ENCODE assay signal across 1 cellular context in the genomic region with DNA sequence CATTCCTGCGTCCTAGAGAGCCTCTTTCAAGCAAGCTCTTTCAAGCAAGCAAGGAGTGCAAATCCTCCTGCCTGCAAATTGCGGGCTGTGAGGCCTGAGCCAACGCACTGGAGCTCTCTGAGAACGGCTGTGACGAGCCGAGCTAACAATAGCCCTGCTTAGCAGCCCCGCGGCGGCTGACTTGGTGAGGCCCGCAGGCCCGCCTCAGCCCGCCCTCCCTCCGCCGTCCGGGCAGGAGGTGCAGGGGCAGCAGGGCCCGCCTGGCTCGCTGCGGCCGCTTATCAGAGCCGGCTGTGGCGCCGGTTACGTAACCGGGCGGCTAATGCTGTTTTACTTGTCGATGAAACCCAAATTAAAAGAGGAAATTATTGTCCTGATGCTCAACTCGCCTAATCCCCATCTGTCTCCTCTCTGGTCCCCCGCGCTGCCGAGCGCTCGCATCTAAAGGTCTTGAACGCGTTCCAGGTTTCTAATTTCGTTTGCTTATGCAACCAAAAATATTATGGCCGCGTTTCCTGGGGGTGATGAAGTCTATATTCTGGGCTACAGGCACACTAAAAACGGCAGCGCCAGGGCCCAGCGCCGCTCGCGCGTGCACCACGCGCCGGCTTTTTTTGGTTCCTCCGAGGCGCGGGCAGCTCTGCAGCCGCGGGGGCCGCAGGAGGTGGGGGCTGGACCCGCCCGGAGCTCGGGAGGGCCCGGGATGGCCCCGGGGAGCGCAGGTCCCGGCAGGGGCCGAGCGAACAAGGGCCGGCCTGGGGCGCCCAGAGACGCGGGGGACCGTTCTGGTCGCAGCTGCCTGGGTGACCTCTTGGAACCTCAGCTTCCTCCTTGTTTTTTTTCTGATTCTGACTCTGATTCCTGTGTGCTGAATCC.
A peak's percentile ranks its signal among the peaks of the same experiment; 100 is the strongest.
TF ChIP-seq lines count a peak whose summit lies in the region.

No MANE protein-coding gene starts in this region.

TF ChIP-seq in HepG2, 621 proteins besides CTCF, POLR2A, EP300 and RAD21 (continued from another document and continues in another):
- TF ChIP-seq, protein P1, sequence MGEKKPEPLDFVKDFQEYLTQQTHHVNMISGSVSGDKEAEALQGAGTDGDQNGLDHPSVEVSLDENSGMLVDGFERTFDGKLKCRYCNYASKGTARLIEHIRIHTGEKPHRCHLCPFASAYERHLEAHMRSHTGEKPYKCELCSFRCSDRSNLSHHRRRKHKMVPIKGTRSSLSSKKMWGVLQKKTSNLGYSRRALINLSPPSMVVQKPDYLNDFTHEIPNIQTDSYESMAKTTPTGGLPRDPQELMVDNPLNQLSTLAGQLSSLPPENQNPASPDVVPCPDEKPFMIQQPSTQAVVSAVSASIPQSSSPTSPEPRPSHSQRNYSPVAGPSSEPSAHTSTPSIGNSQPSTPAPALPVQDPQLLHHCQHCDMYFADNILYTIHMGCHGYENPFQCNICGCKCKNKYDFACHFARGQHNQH (CRISPR knock-in tag; IDR thresholded peaks at IDR 0.05): peak; percentile 79
- TF ChIP-seq NPAS2 (CRISPR knock-in tag; IDR thresholded peaks at IDR 0.05; ENCODE audit: borderline replicate concordance) (no peak), ZNF331 (CRISPR knock-in tag; IDR thresholded peaks at IDR 0.05) (no peak; the same call in none of the 2 replicates), ZBTB7B (CRISPR knock-in tag; IDR thresholded peaks at IDR 0.05) (peak; percentile 83), SP1 (IDR thresholded peaks at IDR 0.05) (no peak), SP1 (CRISPR knock-in tag; IDR thresholded peaks at IDR 0.05) (0 out of 2 replicates have a peak, but pooled peaks have one; percentile 30), IKZF4 (CRISPR knock-in tag; IDR thresholded peaks at IDR 0.05; ENCODE audit: borderline replicate concordance, low read depth, not compliant biosample characterization) (peak; percentile 70), ZNF510 (CRISPR knock-in tag; IDR thresholded peaks at IDR 0.05; ENCODE audit: low read depth) (no peak), SRSF1 (optimal IDR thresholded peaks at IDR 0.05; ENCODE audit: low read depth, low read length) (peak; percentile 83), ZNF496 (CRISPR knock-in tag; IDR thresholded peaks at IDR 0.05; ENCODE audit: insufficient replicate concordance) (no peak), NAIF1 (CRISPR knock-in tag; IDR thresholded peaks at IDR 0.05; ENCODE audit: borderline replicate concordance) (peak; percentile 91; the same call in 1 of the 2 replicates), ZC3H13 (CRISPR knock-in tag; IDR thresholded peaks at IDR 0.05) (no peak), DNMT1 (CRISPR knock-in tag; IDR thresholded peaks at IDR 0.05) (no peak; the same call in 1 of the 2 replicates), BRD4 (CRISPR knock-in tag; IDR thresholded peaks at IDR 0.05) (peak; percentile 67; the same call in 1 of the 2 replicates), TMF1 (CRISPR knock-in tag; IDR thresholded peaks at IDR 0.05; ENCODE audit: low read depth) (no peak), NR2C2 (CRISPR knock-in tag; IDR thresholded peaks at IDR 0.05; ENCODE audit: borderline replicate concordance) (peak; percentile 48; the same call in 1 of the 2 replicates), ZNF143 (CRISPR knock-in tag; IDR thresholded peaks at IDR 0.05) (no peak), XBP1 (CRISPR knock-in tag; IDR thresholded peaks at IDR 0.05) (no peak; the same call in 1 of the 2 replicates), ZBTB38 (CRISPR knock-in tag; IDR thresholded peaks at IDR 0.05) (peak; percentile 57; the same call in 1 of the 2 replicates), TBX3 (IDR thresholded peaks at IDR 0.05; ENCODE audit: borderline replicate concordance) (no peak), SCMH1 (CRISPR knock-in tag; IDR thresholded peaks at IDR 0.05; ENCODE audit: borderline replicate concordance) (no peak)
- TF ChIP-seq, protein P2, sequence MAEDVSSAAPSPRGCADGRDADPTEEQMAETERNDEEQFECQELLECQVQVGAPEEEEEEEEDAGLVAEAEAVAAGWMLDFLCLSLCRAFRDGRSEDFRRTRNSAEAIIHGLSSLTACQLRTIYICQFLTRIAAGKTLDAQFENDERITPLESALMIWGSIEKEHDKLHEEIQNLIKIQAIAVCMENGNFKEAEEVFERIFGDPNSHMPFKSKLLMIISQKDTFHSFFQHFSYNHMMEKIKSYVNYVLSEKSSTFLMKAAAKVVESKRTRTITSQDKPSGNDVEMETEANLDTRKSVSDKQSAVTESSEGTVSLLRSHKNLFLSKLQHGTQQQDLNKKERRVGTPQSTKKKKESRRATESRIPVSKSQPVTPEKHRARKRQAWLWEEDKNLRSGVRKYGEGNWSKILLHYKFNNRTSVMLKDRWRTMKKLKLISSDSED (CRISPR knock-in tag; IDR thresholded peaks at IDR 0.05): no peak
- TF ChIP-seq, protein P3, sequence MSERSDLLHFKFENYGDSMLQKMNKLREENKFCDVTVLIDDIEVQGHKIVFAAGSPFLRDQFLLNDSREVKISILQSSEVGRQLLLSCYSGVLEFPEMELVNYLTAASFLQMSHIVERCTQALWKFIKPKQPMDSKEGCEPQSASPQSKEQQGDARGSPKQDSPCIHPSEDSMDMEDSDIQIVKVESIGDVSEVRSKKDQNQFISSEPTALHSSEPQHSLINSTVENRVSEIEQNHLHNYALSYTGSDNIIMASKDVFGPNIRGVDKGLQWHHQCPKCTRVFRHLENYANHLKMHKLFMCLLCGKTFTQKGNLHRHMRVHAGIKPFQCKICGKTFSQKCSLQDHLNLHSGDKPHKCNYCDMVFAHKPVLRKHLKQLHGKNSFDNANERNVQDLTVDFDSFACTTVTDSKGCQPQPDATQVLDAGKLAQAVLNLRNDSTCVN (CRISPR knock-in tag; IDR thresholded peaks at IDR 0.05; ENCODE audit: borderline replicate concordance): no peak
- TF ChIP-seq, protein P4, sequence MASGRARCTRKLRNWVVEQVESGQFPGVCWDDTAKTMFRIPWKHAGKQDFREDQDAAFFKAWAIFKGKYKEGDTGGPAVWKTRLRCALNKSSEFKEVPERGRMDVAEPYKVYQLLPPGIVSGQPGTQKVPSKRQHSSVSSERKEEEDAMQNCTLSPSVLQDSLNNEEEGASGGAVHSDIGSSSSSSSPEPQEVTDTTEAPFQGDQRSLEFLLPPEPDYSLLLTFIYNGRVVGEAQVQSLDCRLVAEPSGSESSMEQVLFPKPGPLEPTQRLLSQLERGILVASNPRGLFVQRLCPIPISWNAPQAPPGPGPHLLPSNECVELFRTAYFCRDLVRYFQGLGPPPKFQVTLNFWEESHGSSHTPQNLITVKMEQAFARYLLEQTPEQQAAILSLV (CRISPR knock-in tag; IDR thresholded peaks at IDR 0.05; ENCODE audit: borderline replicate concordance): peak; percentile 47; the same call in 1 of the 2 replicates
- TF ChIP-seq, protein P5, sequence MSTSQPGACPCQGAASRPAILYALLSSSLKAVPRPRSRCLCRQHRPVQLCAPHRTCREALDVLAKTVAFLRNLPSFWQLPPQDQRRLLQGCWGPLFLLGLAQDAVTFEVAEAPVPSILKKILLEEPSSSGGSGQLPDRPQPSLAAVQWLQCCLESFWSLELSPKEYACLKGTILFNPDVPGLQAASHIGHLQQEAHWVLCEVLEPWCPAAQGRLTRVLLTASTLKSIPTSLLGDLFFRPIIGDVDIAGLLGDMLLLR (CRISPR knock-in tag; IDR thresholded peaks at IDR 0.05): 0 out of 2 replicates have a peak, but pooled peaks have one; percentile 40
- TF ChIP-seq, protein P6, sequence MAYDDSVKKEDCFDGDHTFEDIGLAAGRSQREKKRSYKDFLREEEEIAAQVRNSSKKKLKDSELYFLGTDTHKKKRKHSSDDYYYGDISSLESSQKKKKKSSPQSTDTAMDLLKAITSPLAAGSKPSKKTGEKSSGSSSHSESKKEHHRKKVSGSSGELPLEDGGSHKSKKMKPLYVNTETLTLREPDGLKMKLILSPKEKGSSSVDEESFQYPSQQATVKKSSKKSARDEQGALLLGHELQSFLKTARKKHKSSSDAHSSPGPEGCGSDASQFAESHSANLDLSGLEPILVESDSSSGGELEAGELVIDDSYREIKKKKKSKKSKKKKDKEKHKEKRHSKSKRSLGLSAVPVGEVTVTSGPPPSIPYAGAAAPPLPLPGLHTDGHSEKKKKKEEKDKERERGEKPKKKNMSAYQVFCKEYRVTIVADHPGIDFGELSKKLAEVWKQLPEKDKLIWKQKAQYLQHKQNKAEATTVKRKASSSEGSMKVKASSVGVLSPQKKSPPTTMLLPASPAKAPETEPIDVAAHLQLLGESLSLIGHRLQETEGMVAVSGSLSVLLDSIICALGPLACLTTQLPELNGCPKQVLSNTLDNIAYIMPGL (CRISPR knock-in tag; IDR thresholded peaks at IDR 0.05; ENCODE audit: borderline replicate concordance in 1 of 2, low read depth in 1 of 2): peak in 1 of 2 experiments; percentile 89; a peak in 2 of 4 replicates
- TF ChIP-seq, protein P7, sequence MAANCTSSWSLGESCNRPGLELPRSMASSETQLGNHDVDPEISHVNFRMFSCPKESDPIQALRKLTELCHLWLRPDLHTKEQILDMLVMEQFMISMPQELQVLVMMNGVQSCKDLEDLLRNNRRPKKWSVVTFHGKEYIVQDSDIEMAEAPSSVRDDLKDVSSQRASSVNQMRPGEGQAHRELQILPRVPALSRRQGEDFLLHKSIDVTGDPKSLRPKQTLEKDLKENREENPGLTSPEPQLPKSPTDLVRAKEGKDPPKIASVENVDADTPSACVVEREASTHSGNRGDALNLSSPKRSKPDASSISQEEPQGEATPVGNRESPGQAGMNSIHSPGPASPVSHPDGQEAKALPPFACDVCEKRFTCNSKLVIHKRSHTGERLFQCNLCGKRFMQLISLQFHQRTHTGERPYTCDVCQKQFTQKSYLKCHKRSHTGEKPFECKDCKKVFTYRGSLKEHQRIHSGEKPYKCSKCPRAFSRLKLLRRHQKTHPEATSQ (CRISPR knock-in tag; IDR thresholded peaks at IDR 0.05; ENCODE audit: borderline replicate concordance): no peak; the same call in 1 of the 2 replicates
- TF ChIP-seq, protein P8, sequence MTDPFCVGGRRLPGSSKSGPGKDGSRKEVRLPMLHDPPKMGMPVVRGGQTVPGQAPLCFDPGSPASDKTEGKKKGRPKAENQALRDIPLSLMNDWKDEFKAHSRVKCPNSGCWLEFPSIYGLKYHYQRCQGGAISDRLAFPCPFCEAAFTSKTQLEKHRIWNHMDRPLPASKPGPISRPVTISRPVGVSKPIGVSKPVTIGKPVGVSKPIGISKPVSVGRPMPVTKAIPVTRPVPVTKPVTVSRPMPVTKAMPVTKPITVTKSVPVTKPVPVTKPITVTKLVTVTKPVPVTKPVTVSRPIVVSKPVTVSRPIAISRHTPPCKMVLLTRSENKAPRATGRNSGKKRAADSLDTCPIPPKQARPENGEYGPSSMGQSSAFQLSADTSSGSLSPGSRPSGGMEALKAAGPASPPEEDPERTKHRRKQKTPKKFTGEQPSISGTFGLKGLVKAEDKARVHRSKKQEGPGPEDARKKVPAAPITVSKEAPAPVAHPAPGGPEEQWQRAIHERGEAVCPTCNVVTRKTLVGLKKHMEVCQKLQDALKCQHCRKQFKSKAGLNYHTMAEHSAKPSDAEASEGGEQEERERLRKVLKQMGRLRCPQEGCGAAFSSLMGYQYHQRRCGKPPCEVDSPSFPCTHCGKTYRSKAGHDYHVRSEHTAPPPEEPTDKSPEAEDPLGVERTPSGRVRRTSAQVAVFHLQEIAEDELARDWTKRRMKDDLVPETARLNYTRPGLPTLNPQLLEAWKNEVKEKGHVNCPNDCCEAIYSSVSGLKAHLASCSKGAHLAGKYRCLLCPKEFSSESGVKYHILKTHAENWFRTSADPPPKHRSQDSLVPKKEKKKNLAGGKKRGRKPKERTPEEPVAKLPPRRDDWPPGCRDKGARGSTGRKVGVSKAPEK (CRISPR knock-in tag; IDR thresholded peaks at IDR 0.05; ENCODE audit: borderline replicate concordance): no peak; the same call in 1 of the 2 replicates
- TF ChIP-seq, protein P9, sequence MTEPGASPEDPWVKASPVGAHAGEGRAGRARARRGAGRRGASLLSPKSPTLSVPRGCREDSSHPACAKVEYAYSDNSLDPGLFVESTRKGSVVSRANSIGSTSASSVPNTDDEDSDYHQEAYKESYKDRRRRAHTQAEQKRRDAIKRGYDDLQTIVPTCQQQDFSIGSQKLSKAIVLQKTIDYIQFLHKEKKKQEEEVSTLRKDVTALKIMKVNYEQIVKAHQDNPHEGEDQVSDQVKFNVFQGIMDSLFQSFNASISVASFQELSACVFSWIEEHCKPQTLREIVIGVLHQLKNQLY (CRISPR knock-in tag; IDR thresholded peaks at IDR 0.05): no peak
- TF ChIP-seq, protein P10, sequence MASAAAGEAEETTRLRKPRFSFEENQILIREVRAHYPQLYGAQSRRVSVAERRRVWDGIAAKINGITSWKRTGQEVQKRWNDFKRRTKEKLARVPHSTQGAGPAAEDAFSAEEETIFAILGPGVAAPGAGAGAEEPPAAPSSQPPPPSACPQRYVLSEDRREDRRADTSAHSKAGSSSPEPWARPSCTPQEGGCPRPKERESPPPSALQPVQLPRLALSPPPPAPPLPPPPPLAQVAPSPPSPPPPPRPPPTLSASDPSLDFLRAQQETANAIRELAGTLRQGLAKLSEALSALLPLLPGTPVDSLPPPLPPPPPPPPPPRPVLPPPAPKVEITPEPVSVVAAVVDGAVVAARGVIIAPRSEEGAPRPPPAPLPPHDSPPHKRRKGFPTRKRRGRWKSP (CRISPR knock-in tag; IDR thresholded peaks at IDR 0.05): peak; percentile 72
- TF ChIP-seq, protein P11, sequence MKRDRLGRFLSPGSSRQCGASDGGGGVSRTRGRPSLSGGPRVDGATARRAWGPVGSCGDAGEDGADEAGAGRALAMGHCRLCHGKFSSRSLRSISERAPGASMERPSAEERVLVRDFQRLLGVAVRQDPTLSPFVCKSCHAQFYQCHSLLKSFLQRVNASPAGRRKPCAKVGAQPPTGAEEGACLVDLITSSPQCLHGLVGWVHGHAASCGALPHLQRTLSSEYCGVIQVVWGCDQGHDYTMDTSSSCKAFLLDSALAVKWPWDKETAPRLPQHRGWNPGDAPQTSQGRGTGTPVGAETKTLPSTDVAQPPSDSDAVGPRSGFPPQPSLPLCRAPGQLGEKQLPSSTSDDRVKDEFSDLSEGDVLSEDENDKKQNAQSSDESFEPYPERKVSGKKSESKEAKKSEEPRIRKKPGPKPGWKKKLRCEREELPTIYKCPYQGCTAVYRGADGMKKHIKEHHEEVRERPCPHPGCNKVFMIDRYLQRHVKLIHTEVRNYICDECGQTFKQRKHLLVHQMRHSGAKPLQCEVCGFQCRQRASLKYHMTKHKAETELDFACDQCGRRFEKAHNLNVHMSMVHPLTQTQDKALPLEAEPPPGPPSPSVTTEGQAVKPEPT (CRISPR knock-in tag; IDR thresholded peaks at IDR 0.05; ENCODE audit: low read depth): peak; percentile 54; the same call in 1 of the 2 replicates
